1 cellular context compared by ENCODE assay signal in the genomic region with DNA sequence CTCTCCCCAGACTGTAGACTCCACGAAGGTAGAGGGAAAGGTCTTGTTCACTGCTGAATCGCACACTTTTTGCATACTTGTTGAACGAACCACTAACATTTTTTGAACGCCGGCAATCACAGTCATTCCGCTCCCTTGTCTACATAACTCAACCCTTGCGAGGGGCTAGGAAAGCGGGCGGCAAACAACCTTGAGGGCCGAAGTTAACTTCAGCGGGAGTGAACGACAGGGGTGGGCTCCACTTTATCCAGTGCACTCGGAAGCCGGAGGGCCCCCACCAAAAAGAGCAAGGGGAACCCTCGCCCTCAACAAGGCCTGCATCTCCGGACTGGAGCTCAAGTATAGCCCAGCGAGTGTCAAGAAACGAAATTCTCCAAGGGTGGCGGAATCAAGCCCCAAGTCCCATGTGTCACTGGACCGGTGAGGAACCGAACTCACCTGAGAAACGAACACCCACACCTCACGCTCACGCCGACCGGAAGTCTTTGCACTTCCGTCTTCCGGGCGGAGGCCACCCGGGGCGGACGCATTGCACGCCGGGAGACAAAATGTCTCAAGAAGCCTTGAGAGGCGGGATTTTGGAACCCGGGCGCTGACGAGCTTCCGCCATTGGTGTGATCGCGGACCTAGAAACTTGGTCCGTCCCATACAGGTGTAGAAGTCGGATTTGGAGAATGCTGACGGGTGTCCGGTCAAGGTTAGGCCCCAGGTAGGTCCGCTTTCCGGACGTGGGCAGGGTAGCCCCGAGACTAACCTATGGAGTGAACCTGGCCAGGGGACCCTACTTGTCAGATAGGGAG.
TF ChIP-seq lines count a peak whose summit lies in the region.

A gene (minus strand): TSS at position 484 of the 800 bp plus-strand sequence. CDS start 1,644 bp downstream, outside the sequence.

TF ChIP-seq in K562, 482 proteins besides CTCF, POLR2A, EP300 and RAD21 (continued from another document and continues in another):
- no peak for TF ChIP-seq ZC3H11A (IDR thresholded peaks at IDR 0.05; ENCODE audit: low read depth, low read length)
- TF ChIP-seq, protein P1, sequence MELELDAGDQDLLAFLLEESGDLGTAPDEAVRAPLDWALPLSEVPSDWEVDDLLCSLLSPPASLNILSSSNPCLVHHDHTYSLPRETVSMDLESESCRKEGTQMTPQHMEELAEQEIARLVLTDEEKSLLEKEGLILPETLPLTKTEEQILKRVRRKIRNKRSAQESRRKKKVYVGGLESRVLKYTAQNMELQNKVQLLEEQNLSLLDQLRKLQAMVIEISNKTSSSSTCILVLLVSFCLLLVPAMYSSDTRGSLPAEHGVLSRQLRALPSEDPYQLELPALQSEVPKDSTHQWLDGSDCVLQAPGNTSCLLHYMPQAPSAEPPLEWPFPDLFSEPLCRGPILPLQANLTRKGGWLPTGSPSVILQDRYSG (tag; conservative IDR thresholded peaks at IDR 0.05; ENCODE audit: low read depth) = no peak
- TF ChIP-seq, protein P2, sequence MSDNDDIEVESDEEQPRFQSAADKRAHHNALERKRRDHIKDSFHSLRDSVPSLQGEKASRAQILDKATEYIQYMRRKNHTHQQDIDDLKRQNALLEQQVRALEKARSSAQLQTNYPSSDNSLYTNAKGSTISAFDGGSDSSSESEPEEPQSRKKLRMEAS (CRISPR knock-in tag; IDR thresholded peaks at IDR 0.05) = peak; percentile 65
- no peak for TF ChIP-seq MCM2 (IDR thresholded peaks at IDR 0.05; ENCODE audit: low read depth)
- no peak for TF ChIP-seq SRF (CRISPR knock-in tag; IDR thresholded peaks at IDR 0.05)
- no peak for TF ChIP-seq ZNF239 (CRISPR knock-in tag; IDR thresholded peaks at IDR 0.05)
- TF ChIP-seq NR3C1 (CRISPR knock-in tag; IDR thresholded peaks at IDR 0.05) = no peak
- no peak for TF ChIP-seq NCOA4 (IDR thresholded peaks at IDR 0.05; ENCODE audit: partially characterized antibody)
- no peak for TF ChIP-seq RB1 (IDR thresholded peaks at IDR 0.05; ENCODE audit: low read depth)
- TF ChIP-seq, protein P3, sequence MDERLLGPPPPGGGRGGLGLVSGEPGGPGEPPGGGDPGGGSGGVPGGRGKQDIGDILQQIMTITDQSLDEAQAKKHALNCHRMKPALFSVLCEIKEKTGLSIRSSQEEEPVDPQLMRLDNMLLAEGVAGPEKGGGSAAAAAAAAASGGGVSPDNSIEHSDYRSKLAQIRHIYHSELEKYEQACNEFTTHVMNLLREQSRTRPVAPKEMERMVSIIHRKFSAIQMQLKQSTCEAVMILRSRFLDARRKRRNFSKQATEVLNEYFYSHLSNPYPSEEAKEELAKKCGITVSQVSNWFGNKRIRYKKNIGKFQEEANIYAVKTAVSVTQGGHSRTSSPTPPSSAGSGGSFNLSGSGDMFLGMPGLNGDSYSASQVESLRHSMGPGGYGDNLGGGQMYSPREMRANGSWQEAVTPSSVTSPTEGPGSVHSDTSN (CRISPR knock-in tag; IDR thresholded peaks at IDR 0.05; ENCODE audit: low read depth) = no peak
- TF ChIP-seq, protein P3 (tag; conservative IDR thresholded peaks at IDR 0.05; ENCODE audit: low read depth) = no peak
- TF ChIP-seq, protein P4, sequence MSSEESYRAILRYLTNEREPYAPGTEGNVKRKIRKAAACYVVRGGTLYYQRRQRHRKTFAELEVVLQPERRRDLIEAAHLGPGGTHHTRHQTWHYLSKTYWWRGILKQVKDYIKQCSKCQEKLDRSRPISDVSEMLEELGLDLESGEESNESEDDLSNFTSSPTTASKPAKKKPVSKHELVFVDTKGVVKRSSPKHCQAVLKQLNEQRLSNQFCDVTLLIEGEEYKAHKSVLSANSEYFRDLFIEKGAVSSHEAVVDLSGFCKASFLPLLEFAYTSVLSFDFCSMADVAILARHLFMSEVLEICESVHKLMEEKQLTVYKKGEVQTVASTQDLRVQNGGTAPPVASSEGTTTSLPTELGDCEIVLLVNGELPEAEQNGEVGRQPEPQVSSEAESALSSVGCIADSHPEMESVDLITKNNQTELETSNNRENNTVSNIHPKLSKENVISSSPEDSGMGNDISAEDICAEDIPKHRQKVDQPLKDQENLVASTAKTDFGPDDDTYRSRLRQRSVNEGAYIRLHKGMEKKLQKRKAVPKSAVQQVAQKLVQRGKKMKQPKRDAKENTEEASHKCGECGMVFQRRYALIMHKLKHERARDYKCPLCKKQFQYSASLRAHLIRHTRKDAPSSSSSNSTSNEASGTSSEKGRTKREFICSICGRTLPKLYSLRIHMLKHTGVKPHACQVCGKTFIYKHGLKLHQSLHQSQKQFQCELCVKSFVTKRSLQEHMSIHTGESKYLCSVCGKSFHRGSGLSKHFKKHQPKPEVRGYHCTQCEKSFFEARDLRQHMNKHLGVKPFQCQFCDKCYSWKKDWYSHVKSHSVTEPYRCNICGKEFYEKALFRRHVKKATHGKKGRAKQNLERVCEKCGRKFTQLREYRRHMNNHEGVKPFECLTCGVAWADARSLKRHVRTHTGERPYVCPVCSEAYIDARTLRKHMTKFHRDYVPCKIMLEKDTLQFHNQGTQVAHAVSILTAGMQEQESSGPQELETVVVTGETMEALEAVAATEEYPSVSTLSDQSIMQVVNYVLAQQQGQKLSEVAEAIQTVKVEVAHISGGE (CRISPR knock-in tag; IDR thresholded peaks at IDR 0.05) = peak; percentile 29 to 75 (median 35); a peak in 4 of 6 replicates
- no peak for TF ChIP-seq ZNF253 (CRISPR knock-in tag; conservative IDR thresholded peaks at IDR 0.05)
- TF ChIP-seq LCOR (CRISPR knock-in tag; IDR thresholded peaks at IDR 0.05) = 0 out of 2 replicates have a peak, but pooled peaks have one; percentile 68
- no peak for TF ChIP-seq ZSCAN32 (CRISPR knock-in tag; IDR thresholded peaks at IDR 0.05)
- TF ChIP-seq, protein P5, sequence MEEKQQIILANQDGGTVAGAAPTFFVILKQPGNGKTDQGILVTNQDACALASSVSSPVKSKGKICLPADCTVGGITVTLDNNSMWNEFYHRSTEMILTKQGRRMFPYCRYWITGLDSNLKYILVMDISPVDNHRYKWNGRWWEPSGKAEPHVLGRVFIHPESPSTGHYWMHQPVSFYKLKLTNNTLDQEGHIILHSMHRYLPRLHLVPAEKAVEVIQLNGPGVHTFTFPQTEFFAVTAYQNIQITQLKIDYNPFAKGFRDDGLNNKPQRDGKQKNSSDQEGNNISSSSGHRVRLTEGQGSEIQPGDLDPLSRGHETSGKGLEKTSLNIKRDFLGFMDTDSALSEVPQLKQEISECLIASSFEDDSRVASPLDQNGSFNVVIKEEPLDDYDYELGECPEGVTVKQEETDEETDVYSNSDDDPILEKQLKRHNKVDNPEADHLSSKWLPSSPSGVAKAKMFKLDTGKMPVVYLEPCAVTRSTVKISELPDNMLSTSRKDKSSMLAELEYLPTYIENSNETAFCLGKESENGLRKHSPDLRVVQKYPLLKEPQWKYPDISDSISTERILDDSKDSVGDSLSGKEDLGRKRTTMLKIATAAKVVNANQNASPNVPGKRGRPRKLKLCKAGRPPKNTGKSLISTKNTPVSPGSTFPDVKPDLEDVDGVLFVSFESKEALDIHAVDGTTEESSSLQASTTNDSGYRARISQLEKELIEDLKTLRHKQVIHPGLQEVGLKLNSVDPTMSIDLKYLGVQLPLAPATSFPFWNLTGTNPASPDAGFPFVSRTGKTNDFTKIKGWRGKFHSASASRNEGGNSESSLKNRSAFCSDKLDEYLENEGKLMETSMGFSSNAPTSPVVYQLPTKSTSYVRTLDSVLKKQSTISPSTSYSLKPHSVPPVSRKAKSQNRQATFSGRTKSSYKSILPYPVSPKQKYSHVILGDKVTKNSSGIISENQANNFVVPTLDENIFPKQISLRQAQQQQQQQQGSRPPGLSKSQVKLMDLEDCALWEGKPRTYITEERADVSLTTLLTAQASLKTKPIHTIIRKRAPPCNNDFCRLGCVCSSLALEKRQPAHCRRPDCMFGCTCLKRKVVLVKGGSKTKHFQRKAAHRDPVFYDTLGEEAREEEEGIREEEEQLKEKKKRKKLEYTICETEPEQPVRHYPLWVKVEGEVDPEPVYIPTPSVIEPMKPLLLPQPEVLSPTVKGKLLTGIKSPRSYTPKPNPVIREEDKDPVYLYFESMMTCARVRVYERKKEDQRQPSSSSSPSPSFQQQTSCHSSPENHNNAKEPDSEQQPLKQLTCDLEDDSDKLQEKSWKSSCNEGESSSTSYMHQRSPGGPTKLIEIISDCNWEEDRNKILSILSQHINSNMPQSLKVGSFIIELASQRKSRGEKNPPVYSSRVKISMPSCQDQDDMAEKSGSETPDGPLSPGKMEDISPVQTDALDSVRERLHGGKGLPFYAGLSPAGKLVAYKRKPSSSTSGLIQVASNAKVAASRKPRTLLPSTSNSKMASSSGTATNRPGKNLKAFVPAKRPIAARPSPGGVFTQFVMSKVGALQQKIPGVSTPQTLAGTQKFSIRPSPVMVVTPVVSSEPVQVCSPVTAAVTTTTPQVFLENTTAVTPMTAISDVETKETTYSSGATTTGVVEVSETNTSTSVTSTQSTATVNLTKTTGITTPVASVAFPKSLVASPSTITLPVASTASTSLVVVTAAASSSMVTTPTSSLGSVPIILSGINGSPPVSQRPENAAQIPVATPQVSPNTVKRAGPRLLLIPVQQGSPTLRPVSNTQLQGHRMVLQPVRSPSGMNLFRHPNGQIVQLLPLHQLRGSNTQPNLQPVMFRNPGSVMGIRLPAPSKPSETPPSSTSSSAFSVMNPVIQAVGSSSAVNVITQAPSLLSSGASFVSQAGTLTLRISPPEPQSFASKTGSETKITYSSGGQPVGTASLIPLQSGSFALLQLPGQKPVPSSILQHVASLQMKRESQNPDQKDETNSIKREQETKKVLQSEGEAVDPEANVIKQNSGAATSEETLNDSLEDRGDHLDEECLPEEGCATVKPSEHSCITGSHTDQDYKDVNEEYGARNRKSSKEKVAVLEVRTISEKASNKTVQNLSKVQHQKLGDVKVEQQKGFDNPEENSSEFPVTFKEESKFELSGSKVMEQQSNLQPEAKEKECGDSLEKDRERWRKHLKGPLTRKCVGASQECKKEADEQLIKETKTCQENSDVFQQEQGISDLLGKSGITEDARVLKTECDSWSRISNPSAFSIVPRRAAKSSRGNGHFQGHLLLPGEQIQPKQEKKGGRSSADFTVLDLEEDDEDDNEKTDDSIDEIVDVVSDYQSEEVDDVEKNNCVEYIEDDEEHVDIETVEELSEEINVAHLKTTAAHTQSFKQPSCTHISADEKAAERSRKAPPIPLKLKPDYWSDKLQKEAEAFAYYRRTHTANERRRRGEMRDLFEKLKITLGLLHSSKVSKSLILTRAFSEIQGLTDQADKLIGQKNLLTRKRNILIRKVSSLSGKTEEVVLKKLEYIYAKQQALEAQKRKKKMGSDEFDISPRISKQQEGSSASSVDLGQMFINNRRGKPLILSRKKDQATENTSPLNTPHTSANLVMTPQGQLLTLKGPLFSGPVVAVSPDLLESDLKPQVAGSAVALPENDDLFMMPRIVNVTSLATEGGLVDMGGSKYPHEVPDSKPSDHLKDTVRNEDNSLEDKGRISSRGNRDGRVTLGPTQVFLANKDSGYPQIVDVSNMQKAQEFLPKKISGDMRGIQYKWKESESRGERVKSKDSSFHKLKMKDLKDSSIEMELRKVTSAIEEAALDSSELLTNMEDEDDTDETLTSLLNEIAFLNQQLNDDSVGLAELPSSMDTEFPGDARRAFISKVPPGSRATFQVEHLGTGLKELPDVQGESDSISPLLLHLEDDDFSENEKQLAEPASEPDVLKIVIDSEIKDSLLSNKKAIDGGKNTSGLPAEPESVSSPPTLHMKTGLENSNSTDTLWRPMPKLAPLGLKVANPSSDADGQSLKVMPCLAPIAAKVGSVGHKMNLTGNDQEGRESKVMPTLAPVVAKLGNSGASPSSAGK (IDR thresholded peaks at IDR 0.05) = no peak
- TF ChIP-seq, protein P6, sequence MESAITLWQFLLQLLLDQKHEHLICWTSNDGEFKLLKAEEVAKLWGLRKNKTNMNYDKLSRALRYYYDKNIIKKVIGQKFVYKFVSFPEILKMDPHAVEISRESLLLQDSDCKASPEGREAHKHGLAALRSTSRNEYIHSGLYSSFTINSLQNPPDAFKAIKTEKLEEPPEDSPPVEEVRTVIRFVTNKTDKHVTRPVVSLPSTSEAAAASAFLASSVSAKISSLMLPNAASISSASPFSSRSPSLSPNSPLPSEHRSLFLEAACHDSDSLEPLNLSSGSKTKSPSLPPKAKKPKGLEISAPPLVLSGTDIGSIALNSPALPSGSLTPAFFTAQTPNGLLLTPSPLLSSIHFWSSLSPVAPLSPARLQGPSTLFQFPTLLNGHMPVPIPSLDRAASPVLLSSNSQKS (CRISPR knock-in tag; IDR thresholded peaks at IDR 0.05) = no peak
- no peak for TF ChIP-seq JUNB (CRISPR knock-in tag; conservative IDR thresholded peaks at IDR 0.05)
- TF ChIP-seq ERF (CRISPR knock-in tag; IDR thresholded peaks at IDR 0.05) = no peak
- peak; percentile 70 for TF ChIP-seq HCFC1 (IDR thresholded peaks at IDR 0.05; ENCODE audit: low read depth, low read length)
- 0 out of 2 replicates have a peak, but pooled peaks have one; percentile 4 for TF ChIP-seq NFIC (IDR thresholded peaks at IDR 0.05)
- no peak for TF ChIP-seq SMAD1 (IDR thresholded peaks at IDR 0.05; ENCODE audit: low read depth, low read length, partially characterized antibody)
- TF ChIP-seq ATF7 (IDR thresholded peaks at IDR 0.05) = peak; percentile 63; the same call in 1 of the 2 replicates
- TF ChIP-seq, protein P7, sequence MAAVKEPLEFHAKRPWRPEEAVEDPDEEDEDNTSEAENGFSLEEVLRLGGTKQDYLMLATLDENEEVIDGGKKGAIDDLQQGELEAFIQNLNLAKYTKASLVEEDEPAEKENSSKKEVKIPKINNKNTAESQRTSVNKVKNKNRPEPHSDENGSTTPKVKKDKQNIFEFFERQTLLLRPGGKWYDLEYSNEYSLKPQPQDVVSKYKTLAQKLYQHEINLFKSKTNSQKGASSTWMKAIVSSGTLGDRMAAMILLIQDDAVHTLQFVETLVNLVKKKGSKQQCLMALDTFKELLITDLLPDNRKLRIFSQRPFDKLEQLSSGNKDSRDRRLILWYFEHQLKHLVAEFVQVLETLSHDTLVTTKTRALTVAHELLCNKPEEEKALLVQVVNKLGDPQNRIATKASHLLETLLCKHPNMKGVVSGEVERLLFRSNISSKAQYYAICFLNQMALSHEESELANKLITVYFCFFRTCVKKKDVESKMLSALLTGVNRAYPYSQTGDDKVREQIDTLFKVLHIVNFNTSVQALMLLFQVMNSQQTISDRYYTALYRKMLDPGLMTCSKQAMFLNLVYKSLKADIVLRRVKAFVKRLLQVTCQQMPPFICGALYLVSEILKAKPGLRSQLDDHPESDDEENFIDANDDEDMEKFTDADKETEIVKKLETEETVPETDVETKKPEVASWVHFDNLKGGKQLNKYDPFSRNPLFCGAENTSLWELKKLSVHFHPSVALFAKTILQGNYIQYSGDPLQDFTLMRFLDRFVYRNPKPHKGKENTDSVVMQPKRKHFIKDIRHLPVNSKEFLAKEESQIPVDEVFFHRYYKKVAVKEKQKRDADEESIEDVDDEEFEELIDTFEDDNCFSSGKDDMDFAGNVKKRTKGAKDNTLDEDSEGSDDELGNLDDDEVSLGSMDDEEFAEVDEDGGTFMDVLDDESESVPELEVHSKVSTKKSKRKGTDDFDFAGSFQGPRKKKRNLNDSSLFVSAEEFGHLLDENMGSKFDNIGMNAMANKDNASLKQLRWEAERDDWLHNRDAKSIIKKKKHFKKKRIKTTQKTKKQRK (IDR thresholded peaks at IDR 0.05; ENCODE audit: borderline replicate concordance, low read depth, low read length) = no peak
